Comparison of ENCODE assay signal across 17 cellular contexts in genomic region chr1:48245106-48245505, GRCh38. TPM values are rescaled to one million over a fixed set of nuclear protein-coding genes. Genes with fewer than 3 reads are reported as not detected.
DNase-seq lines count a peak whose midpoint lies in the region; ATAC-seq and TF ChIP-seq lines count a peak whose summit lies in the region.
"Had no signal": no experiment of that assay in that cellular context is flagged by ENCODE, and none has a peak within 500 bp of the region (broad histone marks: within the 10 kb centered on the region; RNA-seq: fewer than 3 reads in every experiment).

No MANE protein-coding gene starts in this region.

- no peaks in the 10 kb centered on the region for H3K9me3 Mint-ChIP-seq in endodermal cell
- H3K9me3 Mint-ChIP-seq: activated naive CD4-positive, alpha-beta T cell treated with anti-CD3 and anti-CD28 coated beads, Interleukin-2, amount 50 U/mL, for 24 hours; T-helper 2 cell treated with Interferon-gamma antibody and Interleukin-4, amounts not matched to agents 5 μg/mL and 100 μg/mL, for 36 hours had no signal

- TF ChIP-seq POLR2A in Peyer's patch (IDR thresholded peaks at IDR 0.05): no peak

- H3K4me1 Mint-ChIP-seq in endodermal cell: peaks cover 23% of the 10 kb centered on the region

- no peaks in the 10 kb centered on the region for H4K20me1 ChIP-seq in DOHH2 (ENCODE audit: control insufficient read depth, insufficient read depth, low read depth, low read length)

- peaks cover 64% of the 10 kb centered on the region for H3K36me3 Mint-ChIP-seq in endodermal cell (ENCODE audit: low read depth)
- H3K36me3 Mint-ChIP-seq: activated naive CD4-positive, alpha-beta T cell treated with anti-CD3 and anti-CD28 coated beads, Interleukin-2, amount 50 U/mL, for 24 hours had no signal

- H3K36me3 ChIP-seq in DOHH2 (ENCODE audit: control insufficient read depth, low read length) (no peaks in the 10 kb centered on the region), Peyer's patch (peaks cover 0 to 4% (median 0%) of the 10 kb centered on the region in 3 donors), SJCRH30 (no peaks in the 10 kb centered on the region), endodermal cell (ENCODE audit: control insufficient read depth, insufficient read depth, low read length) (peaks cover 26% of the 10 kb centered on the region)
- H3K36me3 ChIP-seq: HAP-1 had no signal

- H3K4me3 ChIP-seq in DOHH2 (ENCODE audit: low read length) (no peak overlapping the region), Peyer's patch (no peak overlapping the region), SJCRH30 (no peak overlapping the region), endodermal cell (ENCODE audit: low read length) (no peak overlapping the region)
- H3K4me3 ChIP-seq: HAP-1 had no signal

- no peaks in the 10 kb centered on the region for H3K79me2 ChIP-seq in DOHH2 (ENCODE audit: control insufficient read depth, low read length)

- DNase-seq in Peyer's patch (no peak), left cardiac atrium (no peak), sciatic nerve (ENCODE audit: low spot score) (no peak), SJCRH30 (no peak), endodermal cell (no peak), dermis blood vessel endothelial cell (no peak)
- DNase-seq: cerebellar nuclear complex; NCI-H2029 treated with DMSO at 0.1 percent for 48 hours; PC-3; stimulated activated CD4-positive, alpha-beta T cell treated with anti-CD3 and anti-CD28 coated beads, Interleukin-12 subunit alpha, Interleukin-12 subunit beta, amount 100 ng/mL, for 4 hours had no signal

- H3K4me3 Mint-ChIP-seq in endodermal cell: no peak overlapping the region
- H3K4me3 Mint-ChIP-seq: activated naive CD4-positive, alpha-beta T cell treated with anti-CD3 and anti-CD28 coated beads, Interleukin-2, amount 50 U/mL, for 24 hours; T-helper 2 cell treated with Interferon-gamma antibody and Interleukin-4, amounts not matched to agents 5 μg/mL and 100 μg/mL, for 36 hours had no signal

- no peak overlapping the region for H3K9ac ChIP-seq in endodermal cell (ENCODE audit: extremely low read depth, low read length, poor library complexity, severe bottlenecking)

- ATAC-seq in left cardiac atrium: peak; percentile 69 to 72
- ATAC-seq in sciatic nerve: peak; percentile 56
- no peak for ATAC-seq in GM19467 (IDR thresholded peaks at IDR 0.05; ENCODE audit: unreplicated experiment)
- ATAC-seq: PC-3 had no signal

- no peaks in the 10 kb centered on the region for H3F3A ChIP-seq in DOHH2 (ENCODE audit: control insufficient read depth, insufficient read depth)

- H3K27me3 ChIP-seq in DOHH2 (ENCODE audit: control insufficient read depth, low read length) (0 out of 2 replicates have a peak, but pooled peaks cover 3% of the 10 kb centered on the region), Peyer's patch (no peaks in the 10 kb centered on the region), SJCRH30 (no peaks in the 10 kb centered on the region; the same call in 1 of the 2 replicates), endodermal cell (ENCODE audit: control insufficient read depth, insufficient read depth, low read length, poor library complexity, severe bottlenecking) (no peaks in the 10 kb centered on the region)

- H3K4me1 ChIP-seq in DOHH2 (ENCODE audit: control insufficient read depth, low read length) (peaks cover 4% of the 10 kb centered on the region), Peyer's patch (peaks cover 0 to 31% (median 4%) of the 10 kb centered on the region in 4 donors), SJCRH30 (no peaks in the 10 kb centered on the region), endodermal cell (ENCODE audit: control insufficient read depth, insufficient read depth, low read length) (peaks cover 11% of the 10 kb centered on the region)
- H3K4me1 ChIP-seq: HAP-1 had no signal

- 93 to 100% methylated on average over 1 to 2 of the region's 2 CpGs for WGBS in endodermal cell (ENCODE audit: insufficient coverage in 1 of 2, insufficient read length in 1 of 2), 2 experiments

- H3K9me3 ChIP-seq in DOHH2 (ENCODE audit: control insufficient read depth, insufficient read depth, low read length) (no peaks in the 10 kb centered on the region), Peyer's patch (no peaks in the 10 kb centered on the region), SJCRH30 (replicated peaks) (no peaks in the 10 kb centered on the region), endodermal cell (ENCODE audit: control insufficient read depth, low read length) (no peaks in the 10 kb centered on the region)
- H3K9me3 ChIP-seq: HAP-1 had no signal

- H3K27me3 Mint-ChIP-seq in endodermal cell (ENCODE audit: insufficient read depth): no peaks in the 10 kb centered on the region

- no peaks in the 10 kb centered on the region for H3K9me2 ChIP-seq in DOHH2 (replicated peaks; ENCODE audit: control insufficient read depth, low read length)

- H3K27ac Mint-ChIP-seq in endodermal cell: no peak overlapping the region
- H3K27ac Mint-ChIP-seq: activated naive CD4-positive, alpha-beta T cell treated with anti-CD3 and anti-CD28 coated beads, Interleukin-2, amount 50 U/mL, for 24 hours; T-helper 2 cell treated with Interferon-gamma antibody and Interleukin-4, amounts not matched to agents 5 μg/mL and 100 μg/mL, for 36 hours had no signal

- peak overlapping the region; percentile 13; the same call in 1 of the 2 replicates for H3K4me2 ChIP-seq in DOHH2 (ENCODE audit: low read length)

- H3K27ac ChIP-seq in DOHH2 (ENCODE audit: low read depth, low read length) (no peak overlapping the region), Peyer's patch (peak overlapping the region in 3 of 4 donors; percentile 35 to 55 (median 49)), SJCRH30 (no peak overlapping the region), endodermal cell (ENCODE audit: low read depth, low read length) (no peak overlapping the region)

- TF ChIP-seq CTCF in DOHH2 (IDR thresholded peaks at IDR 0.05; ENCODE audit: low read depth, low read length, poor library complexity, severe bottlenecking) (no peak), Peyer's patch (IDR thresholded peaks at IDR 0.05) (no peak), endodermal cell (conservative IDR thresholded peaks at IDR 0.05) (no peak)

- intact Hi-C loops in left cardiac atrium (cut with DNase I) (no loop called here), sciatic nerve (cut with DNase I) (no loop called here)

RNA-seq across cellular contexts. Expression of gene SLC5A9, which starts 22.6 kb away (rescaled TPM):
- total RNA-seq in Peyer's patch: 100 to 1,000 TPM in 3 of 4 donors, 1 to 10 TPM in 1; 8.3 to 272 (median 210) TPM
- under 1 TPM; 0.15 to 0.42 TPM for total RNA-seq in left cardiac atrium
- 0.40 TPM for total RNA-seq in sciatic nerve
- total RNA-seq in SJCRH30 (2014; rRNA removed; shearing (Covaris generic)): not detected in 2 replicates
- 100 to 1,000 TPM in 1 of 2 donors, 10 to 100 TPM in 1; 52.4 to 114 TPM for total RNA-seq in endodermal cell
- polyA plus RNA-seq in endodermal cell (2013, experiment 1 of 2): 7.9 TPM
- 11.5 TPM for polyA plus RNA-seq in endodermal cell (2013, experiment 2 of 2)
- total RNA-seq in dermis blood vessel endothelial cell: 0.05 TPM in 1 of 2 replicates, not detected in the other
- total RNA-seq: fibroblast of lung, PC-3 had no signal
- polyA plus RNA-seq: fibroblast of lung, neural cell had no signal

Comparison
In these comparisons a context has a peak if more than half of its experiments do, and no peak if none do; other contexts are left out.
1. H3K27ac ChIP-seq: peak in Peyer's patch (3 of 4); none in DOHH2 (single experiment), SJCRH30 (single experiment) and endodermal cell (single experiment).